8 cellular contexts compared by ENCODE assay signal in the genomic region with DNA sequence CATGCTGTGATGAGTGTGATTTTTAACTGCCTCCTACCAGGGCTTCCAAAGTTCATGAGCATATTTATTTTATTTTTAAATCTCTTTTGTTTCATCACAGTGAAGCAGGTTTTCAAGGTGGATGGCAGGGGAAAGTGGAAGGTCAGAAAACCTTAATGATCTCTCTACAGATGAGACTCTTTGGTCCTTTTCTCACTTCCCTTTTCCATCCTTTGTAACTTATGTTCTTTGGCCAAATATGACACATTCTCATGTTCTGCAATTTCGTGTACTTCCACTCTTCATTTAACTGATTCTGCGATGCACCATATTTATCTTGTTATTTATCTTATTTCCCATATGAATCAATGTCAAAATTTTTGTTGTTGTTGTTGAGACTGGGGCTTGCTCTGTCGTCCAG.
A peak's percentile ranks its signal among the peaks of the same experiment; 100 is the strongest.
DNase-seq lines count a peak whose midpoint lies in the region; ATAC-seq and TF ChIP-seq lines count a peak whose summit lies in the region.
"Not testable (repeated sequence)": the region's sequence is repeated elsewhere in the genome, so short reads cannot be mapped to it uniquely, and the experiment has no call there.

No MANE protein-coding gene starts in this region.

- intact Hi-C loops in upper lobe of right lung (cut with DNase I), result not testable (repeated sequence)

- DNase-seq in SKM-1 treated with dmso at 0.1 percent for 144 hours (lab: John Stamatoyannopoulos, UW; ENCODE audit: unreplicated experiment), result peak; percentile 54
- DNase-seq in activated naive CD8-positive, alpha-beta T cell treated with anti-CD3 and anti-CD28 coated beads, Interleukin-2, amount 10 ng/mL, durations not matched to agents 7 days and 5 days; upper lobe of right lung: not testable (repeated sequence)

- ATAC-seq in GM18502 (IDR thresholded peaks at IDR 0.05; ENCODE audit: poor library complexity, unreplicated experiment) (peak; percentile 94), GM19324 (IDR thresholded peaks at IDR 0.05; ENCODE audit: low FRiP score, unreplicated experiment) (peak; percentile 73), GM21619 (IDR thresholded peaks at IDR 0.05; ENCODE audit: unreplicated experiment) (peak; percentile 93), HG03066 (IDR thresholded peaks at IDR 0.05; ENCODE audit: low read depth, unreplicated experiment) (peak; percentile 97), HG03575 (IDR thresholded peaks at IDR 0.05; ENCODE audit: extremely low read depth, insufficient number of reproducible peaks, low FRiP score, unreplicated experiment) (peak; percentile 98), upper lobe of right lung (peak; percentile 53)
- ATAC-seq in activated naive CD8-positive, alpha-beta T cell treated with anti-CD3 and anti-CD28 coated beads, Interleukin-2, amount 10 ng/mL, durations not matched to agents 7 days and 5 days (ENCODE audit: low read depth), result not testable (repeated sequence)

- not testable (repeated sequence) for H3K9me3 ChIP-seq in upper lobe of right lung

- not testable (repeated sequence) for H3K27me3 ChIP-seq in upper lobe of right lung

- peak overlapping the region; percentile 59 for H3K4me3 Mint-ChIP-seq in activated naive CD8-positive, alpha-beta T cell treated with anti-CD3 and anti-CD28 coated beads, Interleukin-2, amount 10 ng/mL, durations not matched to agents 7 days and 5 days

- not testable (repeated sequence) for H3K36me3 ChIP-seq in upper lobe of right lung

- peaks cover 24% of the 10 kb centered on the region for H3K4me1 Mint-ChIP-seq in activated naive CD8-positive, alpha-beta T cell treated with anti-CD3 and anti-CD28 coated beads, Interleukin-2, amount 10 ng/mL, durations not matched to agents 7 days and 5 days

- H3K27me3 Mint-ChIP-seq in activated naive CD8-positive, alpha-beta T cell treated with anti-CD3 and anti-CD28 coated beads, Interleukin-2, amount 10 ng/mL, durations not matched to agents 7 days and 5 days, result not testable (repeated sequence)

- not testable (repeated sequence) for H3K27ac Mint-ChIP-seq in activated naive CD8-positive, alpha-beta T cell treated with anti-CD3 and anti-CD28 coated beads, Interleukin-2, amount 10 ng/mL, durations not matched to agents 7 days and 5 days

- H3K9me3 Mint-ChIP-seq in activated naive CD8-positive, alpha-beta T cell treated with anti-CD3 and anti-CD28 coated beads, Interleukin-2, amount 10 ng/mL, durations not matched to agents 7 days and 5 days, result not testable (repeated sequence)

- H3K27ac ChIP-seq in upper lobe of right lung, result not testable (repeated sequence)

- H3K36me3 Mint-ChIP-seq in activated naive CD8-positive, alpha-beta T cell treated with anti-CD3 and anti-CD28 coated beads, Interleukin-2, amount 10 ng/mL, durations not matched to agents 7 days and 5 days, result peaks cover 34% of the 10 kb centered on the region

- not testable (repeated sequence) for H3K4me3 ChIP-seq in upper lobe of right lung

- POLR2A ChIA-PET in activated naive CD8-positive, alpha-beta T cell treated with anti-CD3 and anti-CD28 coated beads, Interleukin-2, amount 10 ng/mL, durations not matched to agents 7 days and 5 days (lab: Charles Lee), result not testable (repeated sequence)

- not testable (repeated sequence) for TF ChIP-seq CTCF in upper lobe of right lung (IDR thresholded peaks at IDR 0.05)

- not testable (repeated sequence) for H3K4me1 ChIP-seq in upper lobe of right lung
